In the genomic region with DNA sequence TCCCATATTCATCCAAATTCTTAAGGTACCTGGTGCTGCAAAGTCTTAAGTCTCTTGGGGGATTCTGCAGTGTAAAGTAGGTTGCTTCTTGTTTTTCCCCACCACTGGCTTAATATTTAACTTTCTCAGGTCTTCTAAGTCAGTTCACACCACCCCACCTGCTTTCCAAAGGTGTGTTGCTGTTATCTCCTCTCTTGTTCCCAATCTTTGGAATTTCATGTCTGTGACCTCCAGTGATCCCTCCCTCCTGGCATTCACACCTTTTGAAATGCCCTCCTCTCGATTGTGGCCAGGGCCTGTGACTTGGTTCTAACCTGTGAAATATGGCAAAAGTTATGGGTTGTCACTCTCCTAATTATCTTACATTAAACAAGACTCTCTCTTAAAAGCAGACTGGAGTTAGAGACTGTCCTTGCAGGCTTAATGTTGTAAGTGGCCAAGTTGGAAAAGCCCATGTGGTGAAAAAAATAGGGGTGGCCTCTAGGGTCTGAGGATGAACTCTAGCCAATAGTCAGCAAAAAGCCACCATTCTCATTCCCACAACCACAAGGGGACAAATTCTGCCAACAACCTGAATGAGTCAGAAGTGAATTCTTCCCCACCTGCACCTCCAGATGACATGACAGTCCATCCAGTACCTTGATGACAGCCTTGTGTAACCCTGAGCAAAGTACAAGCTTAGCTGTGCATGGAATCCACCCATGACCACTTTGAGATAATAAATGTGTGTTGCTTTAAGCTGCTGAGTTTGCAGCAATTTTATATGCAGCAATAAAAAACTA, we compare ENCODE assay signal across 19 cellular contexts. TPM values are rescaled to one million over a fixed set of nuclear protein-coding genes. Genes with fewer than 3 reads are reported as not detected.
"Had no signal": no experiment of that assay in that cellular context is flagged by ENCODE, and none has a peak within 500 bp of the region (broad histone marks: within the 10 kb centered on the region; RNA-seq: fewer than 3 reads in every experiment).

No MANE protein-coding gene starts in this region.

- H3K4me3 Mint-ChIP-seq: activated CD4-positive, alpha-beta memory T cell treated with anti-CD3 and anti-CD28 coated beads for 36 hours; activated naive CD4-positive, alpha-beta T cell treated with anti-CD3 and anti-CD28 coated beads for 36 hours; activated T-helper 1 cell treated with anti-CD3 and anti-CD28 coated beads, Interleukin-12 subunit alpha, Interleukin-12 subunit beta, Interleukin-2, Interleukin-4 antibody, amounts not matched to agents 30 ng/mL and 10 ng/mL and 1 ng/mL, durations not matched to agents 14 hours and 24 hours and 36 hours; nephron had no signal

- H3K4me3 ChIP-seq: gastroesophageal sphincter, right lobe of liver had no signal

- H3K36me3 ChIP-seq: gastroesophageal sphincter, right lobe of liver had no signal

- DNase-seq: activated CD4-positive, alpha-beta memory T cell treated with anti-CD3 and anti-CD28 coated beads for 36 hours; activated CD8-positive, alpha-beta memory T cell treated with anti-CD3 and anti-CD28 coated beads, Interleukin-2, amount 50 U/mL, for 48 hours; activated naive CD4-positive, alpha-beta T cell treated with anti-CD3 and anti-CD28 coated beads for 36 hours; caudate nucleus; cortex of kidney; effector CD8-positive, alpha-beta T cell; occipital lobe; right lobe of liver; stimulated activated naive CD4-positive, alpha-beta T cell; substantia nigra; T-helper 2 cell; trophoblast cell had no signal

- H3K36me3 Mint-ChIP-seq: activated CD4-positive, alpha-beta memory T cell treated with anti-CD3 and anti-CD28 coated beads for 36 hours had no signal

- H3K9me3 ChIP-seq: gastroesophageal sphincter, right lobe of liver had no signal

- H3K4me1 ChIP-seq: gastroesophageal sphincter, right lobe of liver had no signal

- H3K9me3 Mint-ChIP-seq: activated CD4-positive, alpha-beta memory T cell treated with anti-CD3 and anti-CD28 coated beads for 36 hours; activated naive CD4-positive, alpha-beta T cell treated with anti-CD3 and anti-CD28 coated beads for 36 hours; activated T-helper 1 cell treated with anti-CD3 and anti-CD28 coated beads, Interleukin-12 subunit alpha, Interleukin-12 subunit beta, Interleukin-2, Interleukin-4 antibody, amounts not matched to agents 30 ng/mL and 10 ng/mL and 1 ng/mL, durations not matched to agents 14 hours and 24 hours and 36 hours had no signal

- H3K27ac ChIP-seq: epithelial cell of prostate, gastroesophageal sphincter, right lobe of liver had no signal

- H3K27ac Mint-ChIP-seq: activated CD4-positive, alpha-beta memory T cell treated with anti-CD3 and anti-CD28 coated beads for 36 hours; activated naive CD4-positive, alpha-beta T cell treated with anti-CD3 and anti-CD28 coated beads for 36 hours; activated T-helper 1 cell treated with anti-CD3 and anti-CD28 coated beads, Interleukin-12 subunit alpha, Interleukin-12 subunit beta, Interleukin-2, Interleukin-4 antibody, amounts not matched to agents 30 ng/mL and 10 ng/mL and 1 ng/mL, durations not matched to agents 14 hours and 24 hours and 36 hours; nephron; progenitor cell of endocrine pancreas had no signal

- H3K27me3 ChIP-seq: right lobe of liver had no signal

- H3K4me1 Mint-ChIP-seq: nephron had no signal

- ATAC-seq: activated CD4-positive, CD25-positive, alpha-beta regulatory T cell treated with anti-CD3 and anti-CD28 coated beads, Interleukin-2, amount 50 U/mL, for 24 hours; gastroesophageal sphincter had no signal

RNA-seq across cellular contexts. Expression of a gene that starts 45.1 kb away (rescaled TPM):
- total RNA-seq: activated CD4-positive, alpha-beta memory T cell treated with anti-CD3 and anti-CD28 coated beads for 36 hours; activated naive CD4-positive, alpha-beta T cell treated with anti-CD3 and anti-CD28 coated beads for 36 hours; activated T-helper 1 cell treated with anti-CD3 and anti-CD28 coated beads, Interleukin-12 subunit alpha, Interleukin-12 subunit beta, Interleukin-2, Interleukin-4 antibody, amounts not matched to agents 30 ng/mL and 10 ng/mL and 1 ng/mL, durations not matched to agents 14 hours and 24 hours and 36 hours; lung microvascular endothelial cell; occipital lobe; right lobe of liver had no signal
